ENCODE assay signal across 18 cellular contexts in genomic region chr21:45347712-45348477, GRCh38. TPM values are rescaled to one million over a fixed set of nuclear protein-coding genes. Genes with fewer than 3 reads are reported as not detected.
DNase-seq lines count a peak whose midpoint lies in the region; ATAC-seq and TF ChIP-seq lines count a peak whose summit lies in the region.
"Had no signal": no experiment of that assay in that cellular context is flagged by ENCODE, and none has a peak within 500 bp of the region (broad histone marks: within the 10 kb centered on the region; RNA-seq: fewer than 3 reads in every experiment).

No MANE protein-coding gene starts in this region.

- no peak for TF ChIP-seq POLR2A in sigmoid colon (IDR thresholded peaks at IDR 0.05)

- TF ChIP-seq CTCF in WTC11 (IDR thresholded peaks at IDR 0.05) (no peak), sigmoid colon (IDR thresholded peaks at IDR 0.05) (no peak)

- DNase-seq in AG20443 (ENCODE audit: low spot score) (peak; percentile 29), WTC11 (ENCODE audit: low spot score) (no peak), right cardiac atrium (peak; percentile 63 to 83 (median 79)), sigmoid colon (no peak), NCI-H510A (lab: John Stamatoyannopoulos, UW) (no peak)
- DNase-seq: activated effector memory CD4-positive, alpha-beta T cell treated with anti-CD3 and anti-CD28 coated beads, Interleukin-2, amount 50 U/mL, for 16 hours; colonic mucosa; naive B cell; NCI-H2171; stimulated activated CD4-positive, alpha-beta T cell treated with anti-CD3 and anti-CD28 coated beads, Interleukin-4, amount 100 ng/mL, for 1 hour; stimulated activated CD8-positive, alpha-beta memory T cell treated with anti-CD3 and anti-CD28 coated beads, Interleukin-4, amount 100 ng/mL, for 48 hours had no signal

- no peaks in the 10 kb centered on the region for H3K36me3 ChIP-seq in sigmoid colon
- H3K36me3 ChIP-seq: colonic mucosa, upper lobe of left lung had no signal

- ATAC-seq in WTC11 (peak; percentile 17; the same call in 1 of the 2 replicates), right cardiac atrium (peak in 1 of 2 donors; percentile 9), GM21576 (IDR thresholded peaks at IDR 0.05; ENCODE audit: unreplicated experiment) (no peak), HG03571 (IDR thresholded peaks at IDR 0.05; ENCODE audit: unreplicated experiment) (no peak), GM19351 (IDR thresholded peaks at IDR 0.05; ENCODE audit: unreplicated experiment) (no peak)

- WGBS in right cardiac atrium: 47% methylated on average over 25 of the region's 25 CpGs
- 78 to 79% methylated on average over 25 of the region's 25 CpGs for WGBS in sigmoid colon, 2 donors

- no peak overlapping the region for H3K4me3 ChIP-seq in right cardiac atrium (ENCODE audit: low read length)
- H3K4me3 ChIP-seq in sigmoid colon: no peak overlapping the region
- H3K4me3 ChIP-seq: colonic mucosa, upper lobe of left lung had no signal

- H3K36me3 Mint-ChIP-seq in WTC11: no peaks in the 10 kb centered on the region
- H3K36me3 Mint-ChIP-seq: naive B cell had no signal

- H3K9me3 ChIP-seq in right cardiac atrium (ENCODE audit: control insufficient read depth, low read length) (no peaks in the 10 kb centered on the region), sigmoid colon (no peaks in the 10 kb centered on the region)
- H3K9me3 ChIP-seq: colonic mucosa, upper lobe of left lung had no signal

- CTCF ChIA-PET in WTC11 (lab: Charles Lee): interaction anchor here (0.9 to 1.9 kb wide), 12 partner anchors 10 to 208 kb away, joined by 3 to 21 read pairs (median 5); no protein-coding TSS in a partner anchor

- H3K27ac Mint-ChIP-seq in WTC11: no peak overlapping the region
- H3K27ac Mint-ChIP-seq: IgD-negative memory B cell; T-helper 1 cell treated with Interleukin-12 subunit alpha and Interleukin-12 subunit beta and Interleukin-4 antibody, amounts not matched to agents 30 μg/mL and 1 μg/mL, for 36 hours had no signal

- no peaks in the 10 kb centered on the region for H3K4me1 Mint-ChIP-seq in WTC11
- H3K4me1 Mint-ChIP-seq: IgD-negative memory B cell, naive B cell had no signal

- POLR2A ChIA-PET in WTC11 (lab: Charles Lee): no interaction called here

- H3K4me1 ChIP-seq in right cardiac atrium (ENCODE audit: control insufficient read depth, insufficient read depth, low read length) (peaks cover 17% of the 10 kb centered on the region), sigmoid colon (peaks cover 0 to 30% (median 27%) of the 10 kb centered on the region in 4 donors)
- H3K4me1 ChIP-seq: colonic mucosa had no signal

- H3K27ac ChIP-seq in right cardiac atrium (ENCODE audit: low read length): no peak overlapping the region
- peak overlapping the region; percentile 65 to 73 (median 66) for H3K27ac ChIP-seq in sigmoid colon
- H3K27ac ChIP-seq: colonic mucosa, RWPE1 had no signal

- peaks cover 9% of the 10 kb centered on the region for H3K27me3 Mint-ChIP-seq in WTC11 (ENCODE audit: low read depth)

- H3K27me3 ChIP-seq in right cardiac atrium (ENCODE audit: control insufficient read depth, insufficient read depth): no peaks in the 10 kb centered on the region
- H3K27me3 ChIP-seq in sigmoid colon: no peaks in the 10 kb centered on the region
- H3K27me3 ChIP-seq: colonic mucosa, upper lobe of left lung had no signal

- H3K9me3 Mint-ChIP-seq in WTC11: peaks cover 6% of the 10 kb centered on the region
- H3K9me3 Mint-ChIP-seq: IgD-negative memory B cell; naive B cell; T-helper 1 cell treated with Interleukin-12 subunit alpha and Interleukin-12 subunit beta and Interleukin-4 antibody, amounts not matched to agents 30 μg/mL and 1 μg/mL, for 36 hours had no signal

- H3K4me3 Mint-ChIP-seq in WTC11: no peak overlapping the region
- H3K4me3 Mint-ChIP-seq: IgD-negative memory B cell; naive B cell; T-helper 1 cell treated with Interleukin-12 subunit alpha and Interleukin-12 subunit beta and Interleukin-4 antibody, amounts not matched to agents 30 μg/mL and 1 μg/mL, for 36 hours had no signal

- intact Hi-C loops in right cardiac atrium (cut with DNase I): no loop called here
- intact Hi-C loops in sigmoid colon (cut with DNase I): no loop called here

- no peak for TF ChIP-seq EP300 in sigmoid colon (IDR thresholded peaks at IDR 0.05)

TF ChIP-seq in WTC11, 78 proteins besides CTCF, POLR2A, EP300 and RAD21 (continues in another document):
- TF ChIP-seq NR2C2 (CRISPR knock-in tag; IDR thresholded peaks at IDR 0.05): no peak
- TF ChIP-seq KAT7 (CRISPR knock-in tag; IDR thresholded peaks at IDR 0.05; ENCODE audit: borderline replicate concordance): no peak
- TF ChIP-seq ZNF121 (CRISPR knock-in tag; IDR thresholded peaks at IDR 0.05): no peak
- no peak for TF ChIP-seq TEAD4 (CRISPR knock-in tag; IDR thresholded peaks at IDR 0.05)
- no peak for TF ChIP-seq PRDM15 (CRISPR knock-in tag; IDR thresholded peaks at IDR 0.05)
- TF ChIP-seq ZNF512 (CRISPR knock-in tag; IDR thresholded peaks at IDR 0.05; ENCODE audit: borderline replicate concordance): no peak
- TF ChIP-seq GRHL2 (CRISPR knock-in tag; IDR thresholded peaks at IDR 0.05; ENCODE audit: insufficient replicate concordance, severe bottlenecking): no peak
- no peak for TF ChIP-seq ETV6 (CRISPR knock-in tag; IDR thresholded peaks at IDR 0.05)
- TF ChIP-seq NFATC4 (CRISPR knock-in tag; IDR thresholded peaks at IDR 0.05): no peak
- TF ChIP-seq ZNF219 (CRISPR knock-in tag; IDR thresholded peaks at IDR 0.05; ENCODE audit: borderline replicate concordance): no peak
- TF ChIP-seq ATF6 (CRISPR knock-in tag; IDR thresholded peaks at IDR 0.05): no peak
- no peak for TF ChIP-seq ZNF396 (CRISPR knock-in tag; IDR thresholded peaks at IDR 0.05; ENCODE audit: borderline replicate concordance)

RNA-seq across cellular contexts. Expression of gene COL18A1, which starts 57.1 kb away (rescaled TPM):
- total RNA-seq in WTC11 (2021) (231 to 241 TPM (median 231 TPM) in 3 replicates), right cardiac atrium (100 to 1,000 TPM in 1 of 4 donors, 10 to 100 TPM in 3; 63.5 to 134 (median 84.6) TPM), sigmoid colon (100 to 1,000 TPM in 3 of 4 donors, 10 to 100 TPM in 1; 39.7 to 197 (median 103) TPM)
- polyA plus RNA-seq in right cardiac atrium (52.3 TPM), sigmoid colon (10 to 100 TPM in 1 of 3 donors, 1 to 10 TPM in 2; 4.4 to 34.8 (median 5.4) TPM)

Comparison
In these comparisons a context has a peak if more than half of its experiments do, and no peak if none do; other contexts are left out.
1. DNase-seq: peak in AG20443 (single experiment) and right cardiac atrium (3 of 3); none in WTC11 (single experiment), sigmoid colon (single experiment) and NCI-H510A (single experiment).